ENCODE assay signal across 9 cellular contexts in genomic region chr16:73056383-73056782, GRCh38. TPM values are rescaled to one million over a fixed set of nuclear protein-coding genes. Genes with fewer than 3 reads are reported as not detected.
DNase-seq lines count a peak whose midpoint lies in the region; ATAC-seq and TF ChIP-seq lines count a peak whose summit lies in the region.
"Had no signal": no experiment of that assay in that cellular context is flagged by ENCODE, and none has a peak within 500 bp of the region (broad histone marks: within the 10 kb centered on the region; RNA-seq: fewer than 3 reads in every experiment).

No MANE protein-coding gene starts in this region.

- no peaks in the 10 kb centered on the region for H3K9me3 ChIP-seq in heart left ventricle
- H3K9me3 ChIP-seq in muscle layer of colon (ENCODE audit: low read length): no peaks in the 10 kb centered on the region
- no peaks in the 10 kb centered on the region for H3K9me3 ChIP-seq in vagina

- intact Hi-C loops in heart left ventricle (cut with DNase I) (loop anchor here in 3 of 10 donors (5.0 to 10.0 kb wide), 3 partner anchors 122 to 224 kb away; no protein-coding TSS in a partner anchor), left cardiac atrium (cut with DNase I) (loop anchor here (5.0 to 10.0 kb wide), 2 partner anchors 119 to 222 kb away; no protein-coding TSS in a partner anchor), dorsolateral prefrontal cortex (cut with DNase I) (no loop called here), vagina (cut with DNase I) (no loop called here)

- H3K4me3 ChIP-seq in heart left ventricle (peak overlapping the region in 11 of 12 donors; percentile 1 to 94 (median 78)), dorsolateral prefrontal cortex (peak overlapping the region in 56 of 59 donors; percentile 43 to 79 (median 66)), muscle layer of colon (ENCODE audit: low read depth in 1 of 2, low read length in 2 of 2) (peak overlapping the region; percentile 36 to 81), vagina (peak overlapping the region; percentile 54 to 76)

- no peak for TF ChIP-seq POLR2A in heart left ventricle (IDR thresholded peaks at IDR 0.05)
- no peak for TF ChIP-seq POLR2A in vagina (IDR thresholded peaks at IDR 0.05)

- peak overlapping the region; percentile 86 to 98 (median 94) for H3K27ac ChIP-seq in heart left ventricle
- peak overlapping the region in 57 of 59 donors; percentile 7 to 96 (median 85) for H3K27ac ChIP-seq in dorsolateral prefrontal cortex
- peak overlapping the region; percentile 98 for H3K27ac ChIP-seq in muscle layer of colon (ENCODE audit: low read depth, low read length)
- peak overlapping the region; percentile 93 for H3K27ac ChIP-seq in vagina

- peak overlapping the region; percentile 96 for H3K9ac ChIP-seq in muscle layer of colon (ENCODE audit: low read length)

- no peaks in the 10 kb centered on the region for H3K36me3 ChIP-seq in heart left ventricle
- no peaks in the 10 kb centered on the region for H3K36me3 ChIP-seq in muscle layer of colon (ENCODE audit: insufficient read depth, low read length)
- no peaks in the 10 kb centered on the region for H3K36me3 ChIP-seq in vagina

- ATAC-seq in heart left ventricle (no peak), left cardiac atrium (no peak)

- no peak for TF ChIP-seq CTCF in heart left ventricle (IDR thresholded peaks at IDR 0.05)
- TF ChIP-seq CTCF in dorsolateral prefrontal cortex (IDR thresholded peaks at IDR 0.05 in 54 of 56, conservative IDR thresholded peaks at IDR 0.05 in 2 of 56; ENCODE audit: low read depth in 1 of 56, partially characterized antibody in 56 of 56): no peak
- no peak for TF ChIP-seq CTCF in vagina (IDR thresholded peaks at IDR 0.05)

- H3K4me1 ChIP-seq in heart left ventricle (peaks cover 0 to 57% (median 27%) of the 10 kb centered on the region in 12 donors), muscle layer of colon (ENCODE audit: insufficient read depth, low read length) (peaks cover 71% of the 10 kb centered on the region), vagina (peaks cover 41% of the 10 kb centered on the region)

- H3K27me3 ChIP-seq in heart left ventricle (peaks cover 0 to under 1% (median 0%) of the 10 kb centered on the region in 9 donors), dorsolateral prefrontal cortex (peaks cover 0 to 26% (median 13%) of the 10 kb centered on the region in 45 donors), muscle layer of colon (ENCODE audit: control insufficient read depth in 1 of 2, insufficient read depth in 2 of 2, low read length in 2 of 2) (no peaks in the 10 kb centered on the region), vagina (no peaks in the 10 kb centered on the region)

- no peak for DNase-seq in heart left ventricle
- DNase-seq in left cardiac atrium: no peak
- DNase-seq in dorsolateral prefrontal cortex: no peak
- DNase-seq in vagina (ENCODE audit: extremely low spot score in 2 of 2): no peak
- no peak for DNase-seq in NK-92 (lab: John Stamatoyannopoulos, UW; ENCODE audit: unreplicated experiment)
- no peak for DNase-seq in activated CD4-positive, alpha-beta T cell treated with anti-CD3 and anti-CD28 coated beads for 48 hours
- no peak for DNase-seq in AML-193 (lab: John Stamatoyannopoulos, UW)
- DNase-seq: foreskin melanocyte had no signal

- WGBS in heart left ventricle, 4 donors: 69 to 82% (median 73%) methylated on average over 5 of the region's 5 CpGs

RNA-seq across cellular contexts. Expression of gene ZFHX3, which starts 8.5 kb away (rescaled TPM):
- total RNA-seq in heart left ventricle (10 to 100 TPM in 6 of 9 donors, 1 to 10 TPM in 3; 7.8 to 21.6 (median 14.5) TPM), left cardiac atrium (10 to 100 TPM; 11.9 to 12.6 TPM), dorsolateral prefrontal cortex (10 to 100 TPM in 109 of 120 experiments, 1 to 10 TPM in 11; 7.3 to 24.4 (median 13.4) TPM), vagina (28.0 TPM)
- polyA plus RNA-seq in heart left ventricle: 1 to 10 TPM; 3.8 to 4.0 TPM

Comparison
In these comparisons a context has a peak if more than half of its experiments do, and no peak if none do; other contexts are left out.
1. intact Hi-C loops: an anchor here in left cardiac atrium (5.0 to 10.0 kb wide); none called in dorsolateral prefrontal cortex and vagina.